In the genomic region with DNA sequence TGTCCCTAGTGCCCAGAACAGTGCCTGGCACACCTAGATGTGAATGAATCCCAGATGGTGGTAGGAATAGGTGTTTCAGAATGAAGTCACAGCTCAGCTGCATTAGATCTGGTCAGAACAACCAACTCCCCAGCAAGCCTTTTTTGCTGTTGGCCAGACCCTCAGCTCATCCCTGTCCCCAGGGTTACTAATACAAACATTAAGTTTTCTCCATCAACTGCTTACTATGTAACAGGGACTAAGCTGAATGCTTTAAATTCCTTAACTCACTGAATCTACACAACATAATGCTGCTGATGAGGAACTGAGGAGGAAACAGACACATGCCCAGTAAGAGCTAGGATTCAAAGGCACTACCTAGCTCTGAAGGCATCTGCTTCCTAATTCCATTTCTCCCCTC, we compare ENCODE assay signal across 23 cellular contexts. TPM values are rescaled to one million over a fixed set of nuclear protein-coding genes. Genes with fewer than 3 reads are reported as not detected.
DNase-seq lines count a peak whose midpoint lies in the region; ATAC-seq and TF ChIP-seq lines count a peak whose summit lies in the region.
"Had no signal": no experiment of that assay in that cellular context is flagged by ENCODE, and none has a peak within 500 bp of the region (broad histone marks: within the 10 kb centered on the region; RNA-seq: fewer than 3 reads in every experiment).

No MANE protein-coding gene starts in this region.

- no TSS peak for BruUV-seq in Calu3 (replicated peaks; lab: Mats Ljungman, UMichigan)

- no peaks in the 10 kb centered on the region for H3K9me3 Mint-ChIP-seq in T-helper 2 cell treated with Interferon-gamma antibody and Interleukin-4, amounts not matched to agents 5 μg/mL and 100 μg/mL, for 36 hours
- H3K9me3 Mint-ChIP-seq in stimulated activated effector memory CD8-positive, alpha-beta T cell treated with anti-CD3 and anti-CD28 coated beads, Interleukin-12 subunit alpha, Interleukin-12 subunit beta, amount 100 ng/mL, for 72 hours: no peaks in the 10 kb centered on the region
- no peaks in the 10 kb centered on the region for H3K9me3 Mint-ChIP-seq in Calu3 (ENCODE audit: low read depth, unreplicated experiment)

- H3K4me3 ChIP-seq in adipocyte (ENCODE audit: low read length): no peak overlapping the region
- H3K4me3 ChIP-seq: BLaER1 treated with 17β-estradiol and CSF1 and Interleukin-3, amounts not matched to agents 10 nM and 100 nM; lower lobe of right lung; right atrium auricular region; upper lobe of left lung had no signal

- peaks cover 23% of the 10 kb centered on the region for H3K4me1 ChIP-seq in adipocyte (ENCODE audit: control insufficient read depth, insufficient read depth, low read length)
- H3K4me1 ChIP-seq: right atrium auricular region had no signal

- intact Hi-C loops in Calu3 (cut with micrococcal nuclease; ENCODE audit: unreplicated experiment): no loop called here

- CTCF ChIA-PET in Calu3 (lab: Charles Lee): interaction anchor here (0.6 to 1.1 kb wide), 2 partner anchors 9 to 335 kb away, joined by 3 to 4 read pairs; no protein-coding TSS in a partner anchor

- no peak for DNase-seq in T-helper 2 cell treated with Interferon-gamma antibody and Interleukin-4, amounts not matched to agents 5 μg/mL and 100 μg/mL, for 36 hours (ENCODE audit: low spot score)
- DNase-seq in T-helper 2 cell (no peak), adipocyte (ENCODE audit: low read depth) (peak; percentile 43), fibroblast of gingiva (ENCODE audit: low read depth) (peak; percentile 7), dermis blood vessel endothelial cell (no peak), Calu3 (no peak)
- no peak for DNase-seq in stimulated activated effector memory CD8-positive, alpha-beta T cell treated with anti-CD3 and anti-CD28 coated beads, Interleukin-12 subunit alpha, Interleukin-12 subunit beta, amount 100 ng/mL, for 72 hours (ENCODE audit: low spot score in 2 of 2)
- DNase-seq: 8988T; activated CD4-positive, alpha-beta T cell treated with anti-CD3 and anti-CD28 coated beads for 4 hours; activated naive CD4-positive, alpha-beta T cell; amygdala; cerebellar nuclear complex; head of caudate nucleus; KG1; lower lobe of right lung; NCI-H1930; NCI-H2227 treated with DMSO at 0.1 percent for 48 hours; NCI-H82; Right ventricle myocardium superior; upper lobe of left lung had no signal

- H3K9me3 ChIP-seq in adipocyte (ENCODE audit: control insufficient read depth, low read length): no peaks in the 10 kb centered on the region
- H3K9me3 ChIP-seq: BLaER1 treated with 17β-estradiol and CSF1 and Interleukin-3, amounts not matched to agents 10 nM and 100 nM; lower lobe of right lung; right atrium auricular region; upper lobe of left lung had no signal

- H3K27me3 ChIP-seq in adipocyte (replicated peaks; ENCODE audit: control insufficient read depth, insufficient read depth, low read length): no peaks in the 10 kb centered on the region
- H3K27me3 ChIP-seq: BLaER1 treated with 17β-estradiol and CSF1 and Interleukin-3, amounts not matched to agents 10 nM and 100 nM; right atrium auricular region; upper lobe of left lung had no signal

- peaks cover 2% of the 10 kb centered on the region for H3K4me1 Mint-ChIP-seq in T-helper 2 cell treated with Interferon-gamma antibody and Interleukin-4, amounts not matched to agents 5 μg/mL and 100 μg/mL, for 36 hours (ENCODE audit: low read depth)
- H3K4me1 Mint-ChIP-seq in stimulated activated effector memory CD8-positive, alpha-beta T cell treated with anti-CD3 and anti-CD28 coated beads, Interleukin-12 subunit alpha, Interleukin-12 subunit beta, amount 100 ng/mL, for 72 hours: peaks cover 15% of the 10 kb centered on the region
- H3K4me1 Mint-ChIP-seq in Calu3 (ENCODE audit: low read depth, unreplicated experiment): peaks cover 37% of the 10 kb centered on the region

- H3K27ac Mint-ChIP-seq in T-helper 2 cell treated with Interferon-gamma antibody and Interleukin-4, amounts not matched to agents 5 μg/mL and 100 μg/mL, for 36 hours: peak overlapping the region; percentile 10
- H3K27ac Mint-ChIP-seq in stimulated activated effector memory CD8-positive, alpha-beta T cell treated with anti-CD3 and anti-CD28 coated beads, Interleukin-12 subunit alpha, Interleukin-12 subunit beta, amount 100 ng/mL, for 72 hours: peak overlapping the region; percentile 55
- no peak overlapping the region for H3K27ac Mint-ChIP-seq in Calu3 (ENCODE audit: unreplicated experiment)

- no peak for ATAC-seq in stimulated activated effector memory CD8-positive, alpha-beta T cell treated with anti-CD3 and anti-CD28 coated beads, Interleukin-12 subunit alpha, Interleukin-12 subunit beta, amount 100 ng/mL, for 72 hours
- no peak for ATAC-seq in GM21367 (IDR thresholded peaks at IDR 0.05; ENCODE audit: unreplicated experiment)
- ATAC-seq: lower lobe of right lung had no signal

- H3K36me3 ChIP-seq in adipocyte (ENCODE audit: control insufficient read depth, insufficient read depth, low read length, severe bottlenecking): peaks cover 85% of the 10 kb centered on the region

- TF ChIP-seq CTCF in Calu3 (IDR thresholded peaks at IDR 0.05; ENCODE audit: unreplicated experiment): no peak

- H3K36me3 Mint-ChIP-seq in T-helper 2 cell treated with Interferon-gamma antibody and Interleukin-4, amounts not matched to agents 5 μg/mL and 100 μg/mL, for 36 hours (ENCODE audit: low read depth): peaks cover 54% of the 10 kb centered on the region
- H3K36me3 Mint-ChIP-seq in stimulated activated effector memory CD8-positive, alpha-beta T cell treated with anti-CD3 and anti-CD28 coated beads, Interleukin-12 subunit alpha, Interleukin-12 subunit beta, amount 100 ng/mL, for 72 hours: peaks cover 97% of the 10 kb centered on the region
- H3K36me3 Mint-ChIP-seq in Calu3 (ENCODE audit: insufficient read depth, unreplicated experiment): peaks cover 43% of the 10 kb centered on the region

- H3K9ac ChIP-seq in adipocyte (ENCODE audit: low read length): no peak overlapping the region

- no peak overlapping the region for H3K4me3 Mint-ChIP-seq in T-helper 2 cell treated with Interferon-gamma antibody and Interleukin-4, amounts not matched to agents 5 μg/mL and 100 μg/mL, for 36 hours
- H3K4me3 Mint-ChIP-seq in stimulated activated effector memory CD8-positive, alpha-beta T cell treated with anti-CD3 and anti-CD28 coated beads, Interleukin-12 subunit alpha, Interleukin-12 subunit beta, amount 100 ng/mL, for 72 hours: no peak overlapping the region
- no peak overlapping the region for H3K4me3 Mint-ChIP-seq in Calu3 (ENCODE audit: low read depth, unreplicated experiment)

- no peaks in the 10 kb centered on the region for H3K27me3 Mint-ChIP-seq in T-helper 2 cell treated with Interferon-gamma antibody and Interleukin-4, amounts not matched to agents 5 μg/mL and 100 μg/mL, for 36 hours (ENCODE audit: low read depth)
- H3K27me3 Mint-ChIP-seq in Calu3 (ENCODE audit: unreplicated experiment): no peaks in the 10 kb centered on the region

RNA-seq across cellular contexts. Expression of gene SMG9, which starts 18.8 kb away (rescaled TPM):
- total RNA-seq in dermis blood vessel endothelial cell (8.8 and 9.0 TPM in 2 replicates), Calu3 (2022) (69.1 and 85.5 TPM in 2 replicates)

RNA-seq across cellular contexts. Expression of gene IRGC, which starts 20.1 kb away (rescaled TPM):
- total RNA-seq in dermis blood vessel endothelial cell: not detected in 2 replicates
- total RNA-seq in Calu3 (2022): not detected in 2 replicates
- total RNA-seq: lower lobe of right lung, right atrium auricular region, Right ventricle myocardium superior, upper lobe of left lung had no signal

RNA-seq across cellular contexts. Expression of gene KCNN4, which starts 44.8 kb away (rescaled TPM):
- total RNA-seq in dermis blood vessel endothelial cell (0.09 and 0.51 TPM in 2 replicates), Calu3 (2022) (147 and 152 TPM in 2 replicates)

Comparison
In these comparisons a context has a peak if more than half of its experiments do, and no peak if none do; other contexts are left out.
1. DNase-seq: peak in adipocyte (single experiment) and fibroblast of gingiva (single experiment); none in T-helper 2 cell treated with Interferon-gamma antibody and Interleukin-4, amounts not matched to agents 5 μg/mL and 100 μg/mL, for 36 hours (single experiment), T-helper 2 cell (0 of 5), stimulated activated effector memory CD8-positive, alpha-beta T cell treated with anti-CD3 and anti-CD28 coated beads, Interleukin-12 subunit alpha, Interleukin-12 subunit beta, amount 100 ng/mL, for 72 hours (0 of 2), dermis blood vessel endothelial cell (single experiment) and Calu3 (single experiment).
2. RNA of gene KCNN4, which starts 44.8 kb away (total RNA-seq): 147 to 152 TPM in Calu3; 0.09 to 0.51 TPM in dermis blood vessel endothelial cell; every median in the first group is over 10 times any median in the second.